Comparison of ENCODE assay signal across 8 cellular contexts in genomic region chr1:67430358-67431155, GRCh38. TPM values are rescaled to one million over a fixed set of nuclear protein-coding genes. Genes with fewer than 3 reads are reported as not detected.
DNase-seq lines count a peak whose midpoint lies in the region; ATAC-seq and TF ChIP-seq lines count a peak whose summit lies in the region.

Gene SERBP1 (minus strand): TSS chr1:67430402. CDS start chr1:67430300, 102 bp downstream.

- DNase-seq in AG04449 (ENCODE audit: low read depth, low spot score) (peak; percentile 70), NCI-H226 (peak; percentile 97), WTC11 (ENCODE audit: low spot score) (peak; percentile 97), cardiac fibroblast (ENCODE audit: low read depth in 2 of 2) (peak; percentile 96 to 97), iPS-NIHi7 (ENCODE audit: extremely low spot score) (peak; percentile 97), smooth muscle cell of the brain vasculature (ENCODE audit: low read depth, low spot score) (peak; percentile 94)

- peak within 1 kb of the TSS; percentile 91 for H3K4me3 ChIP-seq in AG04449 (ENCODE audit: low read depth, low read length)
- H3K4me3 ChIP-seq in cardiac fibroblast (replicated peaks in 1 of 2; ENCODE audit: low read depth in 2 of 2, low read length in 2 of 2): peak within 1 kb of the TSS; percentile 77 to 93

- no peak for TF ChIP-seq CTCF in AG04449 (IDR thresholded peaks at IDR 0.05; ENCODE audit: insufficient read depth, low read length, missing control alignments)
- TF ChIP-seq CTCF in WTC11 (IDR thresholded peaks at IDR 0.05): no peak
- no peak for TF ChIP-seq CTCF in cardiac fibroblast (IDR thresholded peaks at IDR 0.05; ENCODE audit: low read depth, low read length)

- H3K4me3 Mint-ChIP-seq in WTC11: peak within 1 kb of the TSS; percentile 100

- H3K4me1 Mint-ChIP-seq in WTC11: peaks cover 41% of the 10 kb centered on the region

- H3K27me3 Mint-ChIP-seq in WTC11 (ENCODE audit: low read depth): no peaks in the 10 kb centered on the region

- POLR2A ChIA-PET in AG04449 (lab: Yijun Ruan, JAX): interaction anchor here (0.7 to 1.2 kb wide), 2 partner anchors 12 to 33 kb away, joined by 3 to 5 read pairs; no protein-coding TSS in a partner anchor
- POLR2A ChIA-PET in WTC11 (lab: Charles Lee): interaction anchor here (0.6 to 1.9 kb wide), 9 partner anchors 9 to 94 kb away, joined by 3 to 6 read pairs (median 3); no protein-coding TSS in a partner anchor

- no peaks in the 10 kb centered on the region for H3K9me3 Mint-ChIP-seq in WTC11

- H3K36me3 Mint-ChIP-seq in WTC11: peaks cover 43% of the 10 kb centered on the region

- CTCF ChIA-PET in AG04449 (lab: Yijun Ruan, JAX): interaction anchor here (0.7 to 6.8 kb wide), 7 partner anchors 11 to 1237 kb away, joined by 3 to 35 read pairs (median 5); no protein-coding TSS in a partner anchor
- CTCF ChIA-PET in WTC11 (lab: Charles Lee): interaction anchor here (0.8 to 4.2 kb wide), 9 partner anchors 15 to 217 kb away, joined by 4 to 19 read pairs (median 4); no protein-coding TSS in a partner anchor

- peak within 1 kb of the TSS; percentile 99 for H3K27ac Mint-ChIP-seq in WTC11

- ATAC-seq in GM18909 (IDR thresholded peaks at IDR 0.05; ENCODE audit: poor library complexity, unreplicated experiment) (peak; percentile 89), HG03175 (IDR thresholded peaks at IDR 0.05; ENCODE audit: unreplicated experiment) (peak; percentile 79), WTC11 (peak; percentile 94)

TF ChIP-seq in WTC11, 78 proteins besides CTCF, POLR2A, EP300 and RAD21 (continues in another document):
- TF ChIP-seq CBFB (CRISPR knock-in tag; IDR thresholded peaks at IDR 0.05; ENCODE audit: low read depth): peak; percentile 94
- 0 out of 2 replicates have a peak, but pooled peaks have one; percentile 58 for TF ChIP-seq IRF2 (CRISPR knock-in tag; IDR thresholded peaks at IDR 0.05; ENCODE audit: borderline replicate concordance, low read depth)
- 0 out of 2 replicates have a peak, but pooled peaks have one; percentile 18 for TF ChIP-seq ZNF317 (CRISPR knock-in tag; IDR thresholded peaks at IDR 0.05; ENCODE audit: borderline replicate concordance, low read depth)
- TF ChIP-seq E2F4 (CRISPR knock-in tag; IDR thresholded peaks at IDR 0.05; ENCODE audit: borderline replicate concordance, low read depth): peak; percentile 52; the same call in 1 of the 2 replicates
- TF ChIP-seq SMAD4 (CRISPR knock-in tag; IDR thresholded peaks at IDR 0.05): no peak
- peak; percentile 96 for TF ChIP-seq ZNF121 (CRISPR knock-in tag; IDR thresholded peaks at IDR 0.05)
- TF ChIP-seq NFE2L1 (CRISPR knock-in tag; IDR thresholded peaks at IDR 0.05): no peak
- peak; percentile 61; the same call in 1 of the 2 replicates for TF ChIP-seq TP53 (CRISPR knock-in tag; IDR thresholded peaks at IDR 0.05)
- TF ChIP-seq FOXP4 (CRISPR knock-in tag; IDR thresholded peaks at IDR 0.05): no peak; the same call in none of the 2 replicates
- no peak for TF ChIP-seq ZNF512 (CRISPR knock-in tag; IDR thresholded peaks at IDR 0.05; ENCODE audit: borderline replicate concordance)
- TF ChIP-seq SMAD3 (CRISPR knock-in tag; IDR thresholded peaks at IDR 0.05; ENCODE audit: borderline replicate concordance): 0 out of 2 replicates have a peak, but pooled peaks have one; percentile 43
- no peak for TF ChIP-seq GTF2I (CRISPR knock-in tag; conservative IDR thresholded peaks at IDR 0.05)
- no peak for TF ChIP-seq CDX4 (CRISPR knock-in tag; IDR thresholded peaks at IDR 0.05; ENCODE audit: borderline replicate concordance)
- TF ChIP-seq ATF6 (CRISPR knock-in tag; IDR thresholded peaks at IDR 0.05): no peak
- TF ChIP-seq ZNF281 (CRISPR knock-in tag; IDR thresholded peaks at IDR 0.05): 0 out of 2 replicates have a peak, but pooled peaks have one; percentile 9
- peak; percentile 18; the same call in 1 of the 2 replicates for TF ChIP-seq USF1 (CRISPR knock-in tag; IDR thresholded peaks at IDR 0.05)

RNA-seq across cellular contexts. Expression of gene SERBP1, which starts in this region (rescaled TPM):
- 531 to 543 TPM (median 533 TPM) in 3 replicates for total RNA-seq in WTC11 (2021)

Comparison
In these comparisons a context has a peak if more than half of its experiments do, and no peak if none do; other contexts are left out.
1. Peak in every context shown above with its lines: DNase-seq, ATAC-seq and H3K4me3 ChIP-seq.